ENCODE assay signal across 1 cellular context in the genomic region with DNA sequence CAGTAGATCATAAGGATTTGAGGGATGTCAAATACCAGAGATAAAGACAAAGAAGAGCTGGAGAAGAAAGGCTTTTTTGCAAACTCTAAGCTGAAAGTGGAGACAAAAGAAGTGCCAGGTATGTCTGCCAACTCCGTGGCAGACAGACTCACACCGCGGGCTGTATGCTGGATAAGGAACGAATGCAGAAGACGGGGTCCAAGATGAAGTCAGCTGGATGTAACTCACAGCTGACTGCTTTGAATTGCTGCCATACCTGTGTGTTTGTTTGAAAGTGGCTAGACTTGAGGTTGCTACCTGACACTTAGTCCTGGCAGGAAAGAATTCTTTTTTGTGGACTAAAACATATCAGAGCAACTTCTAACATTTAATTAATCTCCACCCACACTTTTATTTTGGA.
TF ChIP-seq lines count a peak whose summit lies in the region.

No MANE protein-coding gene starts in this region.

TF ChIP-seq in HepG2, 621 proteins besides CTCF, POLR2A, EP300 and RAD21 (continued from another document):
- TF ChIP-seq ZBTB4 (CRISPR knock-in tag; IDR thresholded peaks at IDR 0.05; ENCODE audit: borderline replicate concordance), result no peak
- TF ChIP-seq ATF7 (IDR thresholded peaks at IDR 0.05), result no peak
- no peak for TF ChIP-seq ATF7 (CRISPR knock-in tag; IDR thresholded peaks at IDR 0.05)
